ENCODE assay signal across 26 cellular contexts in genomic region chr1:176174108-176174507, GRCh38. TPM values are rescaled to one million over a fixed set of nuclear protein-coding genes. Genes with fewer than 3 reads are reported as not detected.
DNase-seq lines count a peak whose midpoint lies in the region; ATAC-seq and TF ChIP-seq lines count a peak whose summit lies in the region.
"Had no signal": no experiment of that assay in that cellular context is flagged by ENCODE, and none has a peak within 500 bp of the region (broad histone marks: within the 10 kb centered on the region; RNA-seq: fewer than 3 reads in every experiment).

No MANE protein-coding gene starts in this region.

- no peak overlapping the region for H3K27ac Mint-ChIP-seq in H9
- H3K27ac Mint-ChIP-seq: activated CD8-positive, alpha-beta memory T cell treated with anti-CD3 and anti-CD28 coated beads, Interleukin-2, amount 10 ng/mL, durations not matched to agents 7 days and 5 days; WTC11 had no signal

- H3K23me2 ChIP-seq in H9 (ENCODE audit: insufficient read length, low read depth, low read length, poor library complexity, severe bottlenecking) = no peaks in the 10 kb centered on the region

- H3K4me3 ChIP-seq in SK-N-MC = no peak overlapping the region
- H3K4me3 ChIP-seq: cardiac muscle cell, heart left ventricle, upper lobe of left lung had no signal

- ATAC-seq in left colon = no peak
- ATAC-seq: activated CD8-positive, alpha-beta memory T cell treated with anti-CD3 and anti-CD28 coated beads, Interleukin-2, amount 10 ng/mL, durations not matched to agents 7 days and 5 days; activated T-cell treated with anti-CD3 and anti-CD28 coated beads, Interleukin-2, amount 50 U/mL, for 72 hours; heart left ventricle; WTC11 had no signal

- no peaks in the 10 kb centered on the region for H3K4me1 ChIP-seq in H9 (ENCODE audit: insufficient read depth, low read length)

- no peak overlapping the region for H2BK15ac ChIP-seq in H9 (ENCODE audit: low read depth, low read length)

- H2BK5ac ChIP-seq in H9 (ENCODE audit: insufficient read length, low read length) = no peak overlapping the region

- H3K4me2 ChIP-seq in H9 (ENCODE audit: insufficient read depth, insufficient read length, low read length) = no peak overlapping the region

- H4K20me1 ChIP-seq in H9 (ENCODE audit: control insufficient read depth, insufficient read depth, insufficient read length) = no peaks in the 10 kb centered on the region

- no peak for TF ChIP-seq CTCF in H9 (conservative IDR thresholded peaks at IDR 0.05)

- H3K9me3 Mint-ChIP-seq in H9 = peaks cover 8 to 10% of the 10 kb centered on the region in 2 experiments
- H3K9me3 Mint-ChIP-seq: activated T-cell treated with anti-CD3 and anti-CD28 coated beads, Interleukin-2, amount 50 U/mL, for 72 hours; naive B cell had no signal

- no peak overlapping the region for H2AK5ac ChIP-seq in H9 (ENCODE audit: insufficient read length, low read length)

- H2AFZ ChIP-seq in H9 (ENCODE audit: low read length) = no peak overlapping the region

- intact Hi-C loops in left colon (cut with DNase I, micrococcal nuclease) = no loop called here

- no peak overlapping the region for H2BK120ac ChIP-seq in H9 (ENCODE audit: low read depth, low read length, poor library complexity, severe bottlenecking)

- no peak overlapping the region for H3K14ac ChIP-seq in H9 (ENCODE audit: insufficient read depth, low read length)

- no peak overlapping the region for H3K18ac ChIP-seq in H9 (ENCODE audit: insufficient read length, low read depth, low read length)

- H3K4ac ChIP-seq in H9 (ENCODE audit: low read depth, low read length) = no peak overlapping the region

- H3K9me3 ChIP-seq in SK-N-MC (ENCODE audit: low read depth, low read length) (no peaks in the 10 kb centered on the region), H9 (ENCODE audit: control insufficient read depth, low read depth, low read length) (no peaks in the 10 kb centered on the region)
- H3K9me3 ChIP-seq: upper lobe of left lung had no signal

- DNase-seq in AG08396 (ENCODE audit: low spot score) (peak; percentile 3), GM03348 (ENCODE audit: low spot score) (peak; percentile 14), SK-N-MC (ENCODE audit: low read depth, low spot score) (no peak), myocyte (ENCODE audit: low read depth) (peak; percentile 9), left colon (no peak), 8988T (no peak), anterior cingulate cortex (lab: John Stamatoyannopoulos, UW) (no peak), H9 (no peak)
- DNase-seq: activated CD4-positive, alpha-beta T cell treated with anti-CD3 and anti-CD28 coated beads, Interleukin-2, amount 50 U/mL, for 1 hour; activated CD8-positive, alpha-beta memory T cell treated with anti-CD3 and anti-CD28 coated beads, Interleukin-2, amount 10 ng/mL, durations not matched to agents 7 days and 5 days; activated naive CD4-positive, alpha-beta T cell treated with Interleukin-2 at 50 U/mL for 16 hours; activated T-cell treated with anti-CD3 and anti-CD28 coated beads, Interleukin-2, amount 50 U/mL, for 72 hours; amniotic stem cell; CD4-positive, CD25-positive, alpha-beta regulatory T cell; GF-D8; heart left ventricle; naive B cell; NCI-H1105 treated with DMSO at 0.1 percent for 48 hours; NCI-H2081 treated with DMSO at 0.1 percent for 48 hours; NCI-H446; nucleus accumbens; T1000; upper lobe of left lung had no signal

- no peak overlapping the region for H4K5ac ChIP-seq in H9 (ENCODE audit: insufficient read length, low read depth, low read length)

- H2BK12ac ChIP-seq in H9 (ENCODE audit: insufficient read length, low read depth, low read length) = no peak overlapping the region

- no peak overlapping the region for H4K91ac ChIP-seq in H9 (ENCODE audit: insufficient read length, low read depth, low read length)

- peaks cover 25% of the 10 kb centered on the region for H3K36me3 ChIP-seq in SK-N-MC (ENCODE audit: insufficient read depth, low read length)

- H4K8ac ChIP-seq in H9 (replicated peaks; ENCODE audit: insufficient read length, low read depth, low read length) = no peak overlapping the region

- peaks cover 1% of the 10 kb centered on the region; the same call in 1 of the 2 replicates for H3K27me3 Mint-ChIP-seq in H9 (ENCODE audit: low read depth)
- H3K27me3 Mint-ChIP-seq: activated CD8-positive, alpha-beta memory T cell treated with anti-CD3 and anti-CD28 coated beads, Interleukin-2, amount 10 ng/mL, durations not matched to agents 7 days and 5 days; CD4-positive, CD25-positive, alpha-beta regulatory T cell; naive B cell had no signal

- no peak overlapping the region for H3K56ac ChIP-seq in H9 (ENCODE audit: insufficient read length, low read depth, low read length)

- peaks cover 2% of the 10 kb centered on the region; the same call in 1 of the 2 replicates for H3K79me2 ChIP-seq in H9 (ENCODE audit: insufficient read depth, low read length)

- peaks cover 32 to 42% (median 39%) of the 10 kb centered on the region in 3 experiments for H3K36me3 Mint-ChIP-seq in H9 (ENCODE audit: insufficient read depth in 1 of 3, low read depth in 3 of 3)

- H3K79me1 ChIP-seq in H9 (ENCODE audit: insufficient read depth, low read depth, low read length, poor library complexity, severe bottlenecking) = no peaks in the 10 kb centered on the region

- no peak overlapping the region for H2BK20ac ChIP-seq in H9 (ENCODE audit: low read depth, low read length, poor library complexity, severe bottlenecking)

- H3K4me1 Mint-ChIP-seq in H9 = peaks cover 3% of the 10 kb centered on the region in 2 experiments; a peak in 1 of 4 replicates

- no peaks in the 10 kb centered on the region for H3K27me3 ChIP-seq in H9 (ENCODE audit: insufficient read depth, low read length)
- H3K27me3 ChIP-seq: cardiac muscle cell, heart left ventricle, upper lobe of left lung had no signal

- H3K4me3 Mint-ChIP-seq in H9 = no peak overlapping the region
- H3K4me3 Mint-ChIP-seq: activated CD8-positive, alpha-beta memory T cell treated with anti-CD3 and anti-CD28 coated beads, Interleukin-2, amount 10 ng/mL, durations not matched to agents 7 days and 5 days; activated T-cell treated with anti-CD3 and anti-CD28 coated beads, Interleukin-2, amount 50 U/mL, for 72 hours; CD4-positive, CD25-positive, alpha-beta regulatory T cell; naive B cell; WTC11 had no signal

- no peak overlapping the region for H3K23ac ChIP-seq in H9 (ENCODE audit: insufficient read length, low read depth, low read length)

- H3K9ac ChIP-seq in SK-N-MC (ENCODE audit: insufficient read length) (no peak overlapping the region), H9 (ENCODE audit: extremely low read depth, insufficient read length, low read length) (no peak overlapping the region)

- peak overlapping the region; percentile 47 for H3K27ac ChIP-seq in SK-N-MC
- no peak overlapping the region for H3K27ac ChIP-seq in H9 (ENCODE audit: insufficient read length, low read depth, low read length)
- H3K27ac ChIP-seq: cardiac muscle cell, heart left ventricle, HL-60, upper lobe of left lung had no signal

- no peak overlapping the region for H3T11ph ChIP-seq in H9 (ENCODE audit: low read length)

RNA-seq across cellular contexts. Expression of gene COP1, which starts 33.0 kb away (rescaled TPM):
- total RNA-seq in myocyte = 33.9 and 38.7 TPM in 2 replicates
- polyA plus RNA-seq in myocyte (2012) = 24.5 TPM
- total RNA-seq in left colon = 10 to 100 TPM; 58.1 to 60.7 TPM
- total RNA-seq in H9 (2021) = 41.3 and 44.6 TPM in 2 replicates

Comparison
In these comparisons a context has a peak if more than half of its experiments do, and no peak if none do; other contexts are left out.
1. DNase-seq: peak in AG08396 (single experiment), GM03348 (single experiment) and myocyte (single experiment); none in SK-N-MC (single experiment), left colon (0 of 2), 8988T (single experiment), anterior cingulate cortex (0 of 58) and H9 (single experiment).